ENCODE assay signal across 18 cellular contexts in genomic region chr1:15022069-15022468, GRCh38.
"Had no signal": no experiment of that assay in that cellular context is flagged by ENCODE, and none has a peak within 500 bp of the region (broad histone marks: within the 10 kb centered on the region; RNA-seq: fewer than 3 reads in every experiment).

No MANE protein-coding gene starts in this region.

- H3K36me3 Mint-ChIP-seq: activated naive CD8-positive, alpha-beta T cell treated with anti-CD3 and anti-CD28 coated beads for 36 hours; T-cell had no signal

- H3K9me3 ChIP-seq: gastrocnemius medialis, sigmoid colon had no signal

- H3K36me3 ChIP-seq: gastrocnemius medialis, sigmoid colon had no signal

- ATAC-seq: activated CD8-positive, alpha-beta T cell treated with anti-CD3 and anti-CD28 coated beads, Interleukin-2, amount 10 ng/mL, durations not matched to agents 7 days and 5 days; activated T-helper 17 cell treated with anti-CD3 and anti-CD28 coated beads, Interleukin-2, amount 50 U/mL, for 72 hours; gastrocnemius medialis; T-cell had no signal

- H3K27me3 Mint-ChIP-seq: activated naive CD8-positive, alpha-beta T cell treated with anti-CD3 and anti-CD28 coated beads for 36 hours; activated T-helper 17 cell treated with anti-CD3 and anti-CD28 coated beads, Interleukin-2, amount 50 U/mL, for 72 hours; T-cell had no signal

- H3K27ac Mint-ChIP-seq: activated CD8-positive, alpha-beta T cell treated with anti-CD3 and anti-CD28 coated beads, Interleukin-2, amount 10 ng/mL, durations not matched to agents 7 days and 5 days; activated naive CD8-positive, alpha-beta T cell treated with anti-CD3 and anti-CD28 coated beads for 36 hours; activated T-helper 17 cell treated with anti-CD3 and anti-CD28 coated beads, Interleukin-2, amount 50 U/mL, for 72 hours; T-cell; T-helper 2 cell treated with Interferon-gamma antibody and Interleukin-4, amounts not matched to agents 5 μg/mL and 100 μg/mL, for 36 hours had no signal

- H3K4me2 ChIP-seq: smooth muscle cell had no signal

- H3K4me1 ChIP-seq: gastrocnemius medialis, sigmoid colon had no signal

- H3K27ac ChIP-seq: coronary artery, gastrocnemius medialis had no signal

- H3K4me1 Mint-ChIP-seq: activated naive CD8-positive, alpha-beta T cell treated with anti-CD3 and anti-CD28 coated beads for 36 hours; activated T-helper 17 cell treated with anti-CD3 and anti-CD28 coated beads, Interleukin-2, amount 50 U/mL, for 72 hours; T-cell had no signal

- H3K9me3 Mint-ChIP-seq: activated naive CD8-positive, alpha-beta T cell treated with anti-CD3 and anti-CD28 coated beads for 36 hours; activated T-helper 17 cell treated with anti-CD3 and anti-CD28 coated beads, Interleukin-2, amount 50 U/mL, for 72 hours; T-cell; T-helper 2 cell treated with Interferon-gamma antibody and Interleukin-4, amounts not matched to agents 5 μg/mL and 100 μg/mL, for 36 hours had no signal

- H3K4me3 Mint-ChIP-seq: activated CD8-positive, alpha-beta T cell treated with anti-CD3 and anti-CD28 coated beads, Interleukin-2, amount 10 ng/mL, durations not matched to agents 7 days and 5 days; activated naive CD8-positive, alpha-beta T cell treated with anti-CD3 and anti-CD28 coated beads for 36 hours; activated T-helper 17 cell treated with anti-CD3 and anti-CD28 coated beads, Interleukin-2, amount 50 U/mL, for 72 hours; T-cell; T-helper 2 cell treated with Interferon-gamma antibody and Interleukin-4, amounts not matched to agents 5 μg/mL and 100 μg/mL, for 36 hours had no signal

- H3K27me3 ChIP-seq: gastrocnemius medialis, sigmoid colon had no signal

- DNase-seq: activated CD4-positive, alpha-beta T cell treated with anti-CD3 and anti-CD28 coated beads for 1 hour; activated CD4-positive, alpha-beta T cell treated with anti-CD3 and anti-CD28 coated beads, Interleukin-2, amount 50 U/mL, for 1 hour; activated CD8-positive, alpha-beta T cell treated with anti-CD3 and anti-CD28 coated beads, Interleukin-2, amount 10 ng/mL, durations not matched to agents 7 days and 5 days; activated naive CD8-positive, alpha-beta T cell treated with anti-CD3 and anti-CD28 coated beads for 36 hours; activated T-cell treated with anti-CD3 and anti-CD28 coated beads, Interleukin-2, amount 50 U/mL, for 1 hour; erythroblast; gastrocnemius medialis; hypothalamus; mesenchymal stem cell; occipital lobe; sigmoid colon; stimulated activated CD4-positive, alpha-beta T cell treated with anti-CD3 and anti-CD28 coated beads, Interleukin-4, amount 100 ng/mL, for 1 hour; stimulated activated naive CD4-positive, alpha-beta T cell treated with Interleukin-2 at 50 U/mL for 16 hours; T-cell had no signal

- H3K4me3 ChIP-seq: coronary artery, gastrocnemius medialis, sigmoid colon, smooth muscle cell had no signal
